Comparison of ENCODE assay signal across 1 cellular context in the genomic region with DNA sequence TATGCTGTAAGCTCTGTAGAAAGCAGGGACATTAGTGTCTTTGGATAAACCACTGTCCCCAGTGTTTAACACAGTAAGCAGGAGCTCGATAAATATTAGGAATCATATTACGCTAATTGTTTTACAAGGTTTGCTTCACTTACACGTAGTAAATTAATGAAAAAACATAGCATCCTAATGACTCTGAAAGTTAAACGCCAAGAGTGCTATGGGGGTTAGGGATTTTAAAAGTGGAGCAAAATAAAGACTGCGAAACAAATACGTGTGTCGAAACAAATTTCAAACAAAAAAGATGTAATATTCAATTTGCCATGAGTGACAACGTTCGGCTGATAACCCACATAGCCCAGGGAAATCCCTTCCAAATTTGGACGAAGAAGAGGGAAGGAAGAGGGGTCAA.
A peak's percentile ranks its signal among the peaks of the same experiment; 100 is the strongest.
TF ChIP-seq lines count a peak whose summit lies in the region.

No MANE protein-coding gene starts in this region.

TF ChIP-seq in GM12878, 131 proteins besides CTCF, POLR2A, EP300 and RAD21:
- TF ChIP-seq, protein P1, sequence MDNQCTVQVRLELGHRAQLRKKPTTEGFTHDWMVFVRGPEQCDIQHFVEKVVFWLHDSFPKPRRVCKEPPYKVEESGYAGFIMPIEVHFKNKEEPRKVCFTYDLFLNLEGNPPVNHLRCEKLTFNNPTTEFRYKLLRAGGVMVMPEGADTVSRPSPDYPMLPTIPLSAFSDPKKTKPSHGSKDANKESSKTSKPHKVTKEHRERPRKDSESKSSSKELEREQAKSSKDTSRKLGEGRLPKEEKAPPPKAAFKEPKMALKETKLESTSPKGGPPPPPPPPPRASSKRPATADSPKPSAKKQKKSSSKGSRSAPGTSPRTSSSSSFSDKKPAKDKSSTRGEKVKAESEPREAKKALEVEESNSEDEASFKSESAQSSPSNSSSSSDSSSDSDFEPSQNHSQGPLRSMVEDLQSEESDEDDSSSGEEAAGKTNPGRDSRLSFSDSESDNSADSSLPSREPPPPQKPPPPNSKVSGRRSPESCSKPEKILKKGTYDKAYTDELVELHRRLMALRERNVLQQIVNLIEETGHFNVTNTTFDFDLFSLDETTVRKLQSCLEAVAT (IDR thresholded peaks at IDR 0.05), result peak; percentile 98
